In the genomic region with DNA sequence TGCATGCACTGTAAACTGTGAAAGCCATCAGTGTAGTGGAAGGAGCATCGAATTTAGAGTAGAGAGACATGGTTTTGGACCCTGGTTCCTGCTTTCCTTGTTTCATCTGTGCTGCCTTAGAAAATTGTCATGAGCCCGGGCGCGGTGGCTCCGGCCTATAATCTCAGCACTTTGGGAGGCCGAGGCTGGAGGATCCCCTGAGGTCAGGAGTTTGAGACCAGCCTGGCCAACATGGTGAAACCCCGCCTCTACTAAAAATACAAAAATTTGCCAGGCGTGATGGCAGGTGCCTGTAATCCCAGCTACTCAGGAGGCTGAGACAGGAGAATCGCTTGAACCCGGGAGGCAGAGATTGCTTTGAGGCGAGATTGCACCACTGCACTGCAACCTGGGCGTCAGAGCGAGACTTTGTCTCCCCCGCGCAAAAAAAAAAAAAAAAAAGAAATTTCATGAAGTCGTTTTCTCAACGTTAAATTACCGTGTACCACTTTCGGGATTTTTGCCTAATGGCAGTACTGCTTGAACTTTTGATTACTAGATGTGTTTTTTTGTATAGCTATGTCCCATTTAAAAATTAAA, we compare ENCODE assay signal across 8 cellular contexts. TPM values are rescaled to one million over a fixed set of nuclear protein-coding genes. Genes with fewer than 3 reads are reported as not detected.
DNase-seq lines count a peak whose midpoint lies in the region; ATAC-seq and TF ChIP-seq lines count a peak whose summit lies in the region.

No MANE protein-coding gene starts in this region.

- H3K4me3 Mint-ChIP-seq in naive thymus-derived CD8-positive, alpha-beta T cell, result peak overlapping the region; percentile 88 to 97 (median 94)

- H3K9me2 ChIP-seq in Karpas-422 (replicated peaks; ENCODE audit: insufficient read depth, low read length), result no peaks in the 10 kb centered on the region

- H3K9ac ChIP-seq in Karpas-422 (ENCODE audit: low read length), result peak overlapping the region; percentile 90
- H3K9ac ChIP-seq in colonic mucosa (ENCODE audit: low read depth in 2 of 2, low read length in 2 of 2), result peak overlapping the region; percentile 88 to 93

- H3K9me3 ChIP-seq in Karpas-422 (ENCODE audit: low read length), result no peaks in the 10 kb centered on the region
- no peaks in the 10 kb centered on the region for H3K9me3 ChIP-seq in colonic mucosa

- POLR2A ChIA-PET in naive thymus-derived CD8-positive, alpha-beta T cell (lab: Charles Lee), result interaction anchor here (0.7 to 2.1 kb wide), 6 partner anchors 10 to 487 kb away, joined by 4 to 7 read pairs (median 6); a partner anchor contains a TSS

- H3K4me3 ChIP-seq in AG09309 (ENCODE audit: control insufficient read depth, low read depth, low read length) (peak overlapping the region; percentile 83), Karpas-422 (ENCODE audit: low read length) (peak overlapping the region; percentile 79), colonic mucosa (peak overlapping the region; percentile 58)

- H3K27me3 ChIP-seq in Karpas-422 (ENCODE audit: low read length) (no peaks in the 10 kb centered on the region), colonic mucosa (no peaks in the 10 kb centered on the region)

- H2AFZ ChIP-seq in Karpas-422 (ENCODE audit: low read length), result peak overlapping the region; percentile 85

- H3K4me1 ChIP-seq in Karpas-422 (ENCODE audit: low read length) (peaks cover 11% of the 10 kb centered on the region), colonic mucosa (no peaks in the 10 kb centered on the region)

- H3K4me2 ChIP-seq in Karpas-422 (ENCODE audit: low read depth, low read length, poor library complexity, severe bottlenecking), result peak overlapping the region; percentile 79

- H3K27ac ChIP-seq in Karpas-422 (ENCODE audit: low read length) (peak overlapping the region; percentile 91), colonic mucosa (peak overlapping the region; percentile 97)

- H4K20me1 ChIP-seq in Karpas-422 (ENCODE audit: insufficient read depth, low read depth, low read length), result no peaks in the 10 kb centered on the region

- peak overlapping the region; percentile 94 to 100 (median 98) for H3K27ac Mint-ChIP-seq in naive thymus-derived CD8-positive, alpha-beta T cell

- H3K9me3 Mint-ChIP-seq in naive thymus-derived CD8-positive, alpha-beta T cell, result no peaks in the 10 kb centered on the region

- no peaks in the 10 kb centered on the region for H3K27me3 Mint-ChIP-seq in naive thymus-derived CD8-positive, alpha-beta T cell

- H3K79me2 ChIP-seq in Karpas-422 (ENCODE audit: low read length), result no peaks in the 10 kb centered on the region

- H3K36me3 Mint-ChIP-seq in naive thymus-derived CD8-positive, alpha-beta T cell, result peaks cover 0 to 13% (median 4%) of the 10 kb centered on the region in 3 donors

- ATAC-seq in naive thymus-derived CD8-positive, alpha-beta T cell, result no peak
- ATAC-seq in GM18520 (IDR thresholded peaks at IDR 0.05; ENCODE audit: unreplicated experiment), result no peak

- H3K4me1 Mint-ChIP-seq in naive thymus-derived CD8-positive, alpha-beta T cell, result peaks cover 8 to 24% (median 23%) of the 10 kb centered on the region in 4 donors

- H3K36me3 ChIP-seq in Karpas-422 (ENCODE audit: insufficient read depth, low read length) (no peaks in the 10 kb centered on the region), colonic mucosa (no peaks in the 10 kb centered on the region)

- TF ChIP-seq CTCF in AG09309 (IDR thresholded peaks at IDR 0.05; ENCODE audit: control insufficient read depth, insufficient read depth, low read depth, low read length, missing control alignments) (no peak), colonic mucosa (IDR thresholded peaks at IDR 0.05) (no peak)

- intact Hi-C loops in colonic mucosa (cut with DNase I), result no loop called here

- DNase-seq in AG09309 (ENCODE audit: low read depth) (no peak), Karpas-422 (no peak), colonic mucosa (no peak), SW480 (ENCODE audit: low spot score) (no peak), NCI-H1105 treated with DMSO at 0.1 percent for 48 hours (lab: John Stamatoyannopoulos, UW) (no peak), NCI-H510A treated with DMSO at 0.1 percent for 48 hours (lab: John Stamatoyannopoulos, UW) (no peak)
- DNase-seq in naive thymus-derived CD8-positive, alpha-beta T cell, result no peak

RNA-seq across cellular contexts. Expression of a gene that starts 0.9 kb away (rescaled TPM):
- 6.1 and 31.7 TPM in 2 replicates for total RNA-seq in Karpas-422 (2014; rRNA removed; shearing (Covaris generic); ENCODE audit: low replicate concordance)
- 10 to 100 TPM; 28.4 to 39.0 TPM for total RNA-seq in colonic mucosa
- total RNA-seq in naive thymus-derived CD8-positive, alpha-beta T cell, result 10 to 100 TPM; 18.7 to 22.7 TPM
- 10 to 100 TPM; 12.6 to 14.0 (median 13.9) TPM for polyA plus RNA-seq in naive thymus-derived CD8-positive, alpha-beta T cell

RNA-seq across cellular contexts. Expression of a gene that starts 45.4 kb away (rescaled TPM):
- not detected in 2 replicates for total RNA-seq in Karpas-422 (2014; rRNA removed; shearing (Covaris generic); ENCODE audit: low replicate concordance)
- 10 to 100 TPM; 34.9 to 36.2 TPM for total RNA-seq in colonic mucosa
- total RNA-seq in naive thymus-derived CD8-positive, alpha-beta T cell, result under 1 TPM; 0.13 to 0.14 TPM
- under 1 TPM in 2 of 3 donors, not detected in 1; 0.20 to 0.23 TPM for polyA plus RNA-seq in naive thymus-derived CD8-positive, alpha-beta T cell

Comparison
In these comparisons a context has a peak if more than half of its experiments do, and no peak if none do; other contexts are left out.
1. RNA of a gene that starts 45.4 kb away (total RNA-seq): 34.9 to 36.2 TPM in colonic mucosa; 0.13 to 0.14 TPM in naive thymus-derived CD8-positive, alpha-beta T cell and not detected in Karpas-422; every median in the first group is over 10 times any median in the second.
2. Peak in every context shown above with its lines, with median percentiles within 50 percentile points of each other: H3K4me3 ChIP-seq.